Comparison of ENCODE assay signal across 8 cellular contexts in genomic region chr1:205226868-205227583, GRCh38. TPM values are rescaled to one million over a fixed set of nuclear protein-coding genes. Genes with fewer than 3 reads are reported as not detected.
DNase-seq lines count a peak whose midpoint lies in the region; TF ChIP-seq lines count a peak whose summit lies in the region.

No MANE protein-coding gene starts in this region.

- 9 to 14% methylated on average over 8 of the region's 8 CpGs for WGBS in lower leg skin, 2 donors

- intact Hi-C loops in breast epithelium (cut with DNase I; ENCODE audit: low total_unique reads), result no loop called here
- intact Hi-C loops in lower leg skin (cut with DNase I; ENCODE audit: low total_unique reads), result no loop called here
- intact Hi-C loops in tibial artery (cut with DNase I; ENCODE audit: low total_unique reads), result no loop called here

- TF ChIP-seq CTCF in breast epithelium (IDR thresholded peaks at IDR 0.05), result no peak
- no peak for TF ChIP-seq CTCF in lower leg skin (IDR thresholded peaks at IDR 0.05)
- TF ChIP-seq CTCF in tibial artery (IDR thresholded peaks at IDR 0.05), result no peak

- DNase-seq in GM03348 (ENCODE audit: low spot score), result peak; percentile 32
- peak; percentile 30 for DNase-seq in NCI-H2171 (lab: John Stamatoyannopoulos, UW)
- DNase-seq in breast epithelium (ENCODE audit: low spot score in 2 of 2), result no peak
- peak in 1 of 2 donors; percentile 54 for DNase-seq in lower leg skin (ENCODE audit: low spot score in 2 of 2)
- DNase-seq in tibial artery, result no peak
- DNase-seq in NOMO-1 treated with dmso at 0.1 percent for 144 hours (lab: John Stamatoyannopoulos, UW; ENCODE audit: unreplicated experiment), result no peak
- DNase-seq in midbrain (lab: John Stamatoyannopoulos, UW), result no peak
- DNase-seq in putamen (ENCODE audit: low spot score), result no peak

- TF ChIP-seq POLR2A in breast epithelium (IDR thresholded peaks at IDR 0.05) (no peak), lower leg skin (IDR thresholded peaks at IDR 0.05) (no peak)

- H3K27me3 ChIP-seq in breast epithelium, result no peaks in the 10 kb centered on the region
- no peaks in the 10 kb centered on the region for H3K27me3 ChIP-seq in tibial artery

- H3K4me1 ChIP-seq in breast epithelium, result peaks cover 0 to 6% of the 10 kb centered on the region in 2 donors
- H3K4me1 ChIP-seq in tibial artery, result peaks cover 0 to 26% (median 17%) of the 10 kb centered on the region in 4 donors

- peak overlapping the region; percentile 57 to 80 (median 70) for H3K4me3 ChIP-seq in breast epithelium
- peak overlapping the region; percentile 46 for H3K4me3 ChIP-seq in lower leg skin (ENCODE audit: low read depth, poor library complexity, severe bottlenecking)
- peak overlapping the region; percentile 59 to 84 for H3K4me3 ChIP-seq in tibial artery

- no peaks in the 10 kb centered on the region for H3K36me3 ChIP-seq in breast epithelium
- no peaks in the 10 kb centered on the region for H3K36me3 ChIP-seq in tibial artery

- H3K9me3 ChIP-seq in breast epithelium (no peaks in the 10 kb centered on the region), tibial artery (no peaks in the 10 kb centered on the region)

- no peak overlapping the region for H3K27ac ChIP-seq in breast epithelium
- peak overlapping the region; percentile 42 to 47 for H3K27ac ChIP-seq in tibial artery

RNA-seq across cellular contexts. Expression of gene TMCC2, which starts 0.7 kb away (rescaled TPM):
- total RNA-seq in breast epithelium (1 to 10 TPM; 1.1 to 2.2 (median 2.0) TPM), lower leg skin (1 to 10 TPM; 2.2 to 4.2 (median 3.5) TPM)

RNA-seq across cellular contexts. Expression of gene DSTYK, which starts 15.5 kb away (rescaled TPM):
- total RNA-seq in breast epithelium (10 to 100 TPM; 10.2 to 19.3 (median 12.5) TPM), lower leg skin (10 to 100 TPM; 15.3 to 21.3 (median 17.7) TPM)

Comparison
In these comparisons a context has a peak if more than half of its experiments do, and no peak if none do; other contexts are left out.
1. DNase-seq: peak in GM03348 (single experiment) and NCI-H2171 (single experiment); none in breast epithelium (0 of 2), tibial artery (0 of 2), NOMO-1 treated with dmso at 0.1 percent for 144 hours (single experiment), midbrain (single experiment) and putamen (single experiment).
2. H3K27ac ChIP-seq: peak in tibial artery (2 of 2); none in breast epithelium (0 of 2).
3. Peak in every context shown above with its lines, with median percentiles within 50 percentile points of each other: H3K4me3 ChIP-seq.